ENCODE assay signal across 15 cellular contexts in genomic region chr1:119633575-119634325, GRCh38.
"Had no signal": no experiment of that assay in that cellular context is flagged by ENCODE, and none has a peak within 500 bp of the region (broad histone marks: within the 10 kb centered on the region; RNA-seq: fewer than 3 reads in every experiment).

No MANE protein-coding gene starts in this region.

- ATAC-seq: activated CD4-positive, alpha-beta T cell treated with anti-CD3 and anti-CD28 coated beads for 36 hours; activated CD8-positive, alpha-beta memory T cell treated with anti-CD3 and anti-CD28 coated beads, Interleukin-2, amount 10 ng/mL, durations not matched to agents 7 days and 5 days; activated T-cell treated with anti-CD3 and anti-CD28 coated beads, Interleukin-2, amount 50 U/mL, for 4 hours; stimulated activated naive B cell treated with anti-CD40 and anti-IgM and Interleukin-4, amounts not matched to agents 10 μg/mL and 1 μg/mL and 100 μg/mL, for 72 hours had no signal

- H3K9me3 ChIP-seq: thyroid gland, vagina had no signal

- DNase-seq: activated CD4-positive, alpha-beta memory T cell treated with anti-CD3 and anti-CD28 coated beads for 36 hours; activated CD4-positive, alpha-beta T cell treated with anti-CD3 and anti-CD28 coated beads for 36 hours; activated CD8-positive, alpha-beta memory T cell treated with anti-CD3 and anti-CD28 coated beads, Interleukin-2, amount 10 ng/mL, durations not matched to agents 7 days and 5 days; activated effector memory CD4-positive, alpha-beta T cell treated with Interleukin-2 at 50 U/mL for 16 hours; activated naive CD4-positive, alpha-beta T cell treated with anti-CD3 and anti-CD28 coated beads, Interleukin-2, amount 50 U/mL, for 16 hours; activated T-cell treated with anti-CD3 and anti-CD28 coated beads, Interleukin-2, amount 50 U/mL, for 4 hours; islet precursor cell; stimulated activated CD4-positive, alpha-beta T cell treated with anti-CD3 and anti-CD28 coated beads, Interleukin-15, amount 100 ng/mL, for 24 hours; stimulated activated CD4-positive, alpha-beta T cell treated with anti-CD3 and anti-CD28 coated beads, Interleukin-4, amount 100 ng/mL, for 1 hour; stimulated activated naive B cell treated with anti-CD40 and anti-IgM and Interleukin-4, amounts not matched to agents 10 μg/mL and 1 μg/mL and 100 μg/mL, for 72 hours; thyroid gland; WERI-Rb-1 had no signal

- H3K4me3 ChIP-seq: hepatocyte, neural progenitor cell, thyroid gland, vagina had no signal

- H3K27ac ChIP-seq: hepatocyte, neural progenitor cell, vagina, WERI-Rb-1 had no signal

- H3K27me3 ChIP-seq: hepatocyte, neural progenitor cell, thyroid gland, vagina had no signal

- H3K9ac ChIP-seq: neural progenitor cell had no signal

- H3K36me3 ChIP-seq: neural progenitor cell, thyroid gland, vagina, WERI-Rb-1 had no signal

- H3K4me2 ChIP-seq: hepatocyte, neural progenitor cell had no signal

- H2AFZ ChIP-seq: hepatocyte, neural progenitor cell had no signal
